In genomic region chr10:102267748-102268147, GRCh38 we compare ENCODE assay signal across 10 cellular contexts. TPM values are rescaled to one million over a fixed set of nuclear protein-coding genes. Genes with fewer than 3 reads are reported as not detected.
DNase-seq lines count a peak whose midpoint lies in the region; TF ChIP-seq lines count a peak whose summit lies in the region.
"Had no signal": no experiment of that assay in that cellular context is flagged by ENCODE, and none has a peak within 500 bp of the region (broad histone marks: within the 10 kb centered on the region; RNA-seq: fewer than 3 reads in every experiment).

No MANE protein-coding gene starts in this region.

- H3K18ac ChIP-seq in trophoblast cell (ENCODE audit: low read length) = no peak overlapping the region

- H2AFZ ChIP-seq in trophoblast cell (ENCODE audit: insufficient read depth, low read length, poor library complexity) = no peak overlapping the region

- H3K79me2 ChIP-seq in trophoblast cell (ENCODE audit: control insufficient read depth, insufficient read depth, low read length, poor library complexity) = no peaks in the 10 kb centered on the region

- H3K9ac ChIP-seq in adipocyte (ENCODE audit: low read length) = peak overlapping the region; percentile 57
- H3K9ac ChIP-seq in trophoblast cell (ENCODE audit: low read length) = no peak overlapping the region

- no peak overlapping the region for H3K4ac ChIP-seq in trophoblast cell (ENCODE audit: low read depth, low read length)

- peaks cover 53 to 79% of the 10 kb centered on the region in 2 donors for H3K4me1 Mint-ChIP-seq in immature natural killer cell
- H3K4me1 Mint-ChIP-seq in endothelial cell (ENCODE audit: unreplicated experiment) = peaks cover 27% of the 10 kb centered on the region

- intact Hi-C loops in cardiac septum (cut with DNase I) (no loop called here), uterus (cut with DNase I; ENCODE audit: low total_unique reads) (no loop called here)

- no peak overlapping the region for H3K23ac ChIP-seq in trophoblast cell (ENCODE audit: low read length)

- H3K4me2 ChIP-seq in trophoblast cell (ENCODE audit: low read length) = no peak overlapping the region

- no peak overlapping the region for H4K12ac ChIP-seq in trophoblast cell (ENCODE audit: low read depth, low read length)

- no peaks in the 10 kb centered on the region for H3K9me3 Mint-ChIP-seq in immature natural killer cell
- no peaks in the 10 kb centered on the region for H3K9me3 Mint-ChIP-seq in endothelial cell (ENCODE audit: unreplicated experiment)

- H4K8ac ChIP-seq in trophoblast cell (ENCODE audit: low read depth, low read length) = no peak overlapping the region

- H3K27ac ChIP-seq in cardiac muscle cell = peak overlapping the region; percentile 83
- peak overlapping the region; percentile 36 to 44 for H3K27ac ChIP-seq in uterus
- no peak overlapping the region for H3K27ac ChIP-seq in trophoblast cell (ENCODE audit: low read depth, low read length)
- H3K27ac ChIP-seq: ovary had no signal

- H3K27me3 ChIP-seq in cardiac muscle cell (no peaks in the 10 kb centered on the region), adipocyte (replicated peaks; ENCODE audit: control insufficient read depth, insufficient read depth, low read length) (no peaks in the 10 kb centered on the region), uterus (no peaks in the 10 kb centered on the region), trophoblast cell (ENCODE audit: insufficient read depth, low read length) (no peaks in the 10 kb centered on the region)
- H3K27me3 ChIP-seq: ovary had no signal

- H3K9me3 ChIP-seq in cardiac muscle cell (ENCODE audit: low read depth) = no peaks in the 10 kb centered on the region
- H3K9me3 ChIP-seq in adipocyte (ENCODE audit: control insufficient read depth, low read length) = no peaks in the 10 kb centered on the region
- H3K9me3 ChIP-seq in uterus = no peaks in the 10 kb centered on the region
- H3K9me3 ChIP-seq in trophoblast cell (ENCODE audit: insufficient read depth, low read depth, low read length) = no peaks in the 10 kb centered on the region
- H3K9me3 ChIP-seq: ovary had no signal

- no peak overlapping the region for H2BK5ac ChIP-seq in trophoblast cell (ENCODE audit: low read depth, low read length, poor library complexity)

- TF ChIP-seq CTCF in cardiac muscle cell (IDR thresholded peaks at IDR 0.05; ENCODE audit: low read depth, low read length) (no peak), uterus (IDR thresholded peaks at IDR 0.05) (no peak), endothelial cell (IDR thresholded peaks at IDR 0.05; ENCODE audit: unreplicated experiment) (no peak)

- H2AK5ac ChIP-seq in trophoblast cell (ENCODE audit: low read length) = no peak overlapping the region

- H3K14ac ChIP-seq in trophoblast cell (ENCODE audit: low read length) = no peak overlapping the region

- H3K27me3 Mint-ChIP-seq in immature natural killer cell (ENCODE audit: low read depth in 3 of 3) = peaks cover 0 to 5% (median 0%) of the 10 kb centered on the region in 3 donors
- H3K27me3 Mint-ChIP-seq in endothelial cell (ENCODE audit: unreplicated experiment) = no peaks in the 10 kb centered on the region

- TF ChIP-seq POLR2A in uterus (IDR thresholded peaks at IDR 0.05) = no peak

- peak in 1 of 2 donors; percentile 60 for DNase-seq in cardiac muscle cell (ENCODE audit: low read depth in 1 of 2, low spot score in 1 of 2)
- no peak for DNase-seq in cardiac septum (ENCODE audit: low spot score)
- DNase-seq in adipocyte (ENCODE audit: low read depth) = peak; percentile 84
- DNase-seq in immature natural killer cell = no peak
- no peak for DNase-seq in uterus
- DNase-seq in endothelial cell (ENCODE audit: low spot score) = no peak
- no peak for DNase-seq in trophoblast cell
- no peak for DNase-seq in NCI-H2029 (lab: John Stamatoyannopoulos, UW)
- DNase-seq: effector CD8-positive, alpha-beta T cell; ovary had no signal

- H3K4me3 Mint-ChIP-seq in immature natural killer cell (no peak overlapping the region), endothelial cell (ENCODE audit: unreplicated experiment) (no peak overlapping the region)

- H3K27ac Mint-ChIP-seq in immature natural killer cell = peak overlapping the region; percentile 19 to 76 (median 68)
- H3K27ac Mint-ChIP-seq in endothelial cell (ENCODE audit: unreplicated experiment) = no peak overlapping the region

- no peak overlapping the region for H2BK12ac ChIP-seq in trophoblast cell (ENCODE audit: low read length)

- H3K36me3 ChIP-seq in cardiac muscle cell (peaks cover 3% of the 10 kb centered on the region), adipocyte (ENCODE audit: control insufficient read depth, insufficient read depth, low read length, severe bottlenecking) (peaks cover under 1% of the 10 kb centered on the region), uterus (no peaks in the 10 kb centered on the region), trophoblast cell (ENCODE audit: control insufficient read depth in 1 of 2, insufficient read depth in 2 of 2, low read length in 2 of 2) (peaks cover 3 to 6% of the 10 kb centered on the region in 2 experiments)
- H3K36me3 ChIP-seq: ovary had no signal

- H3K36me3 Mint-ChIP-seq in immature natural killer cell (peaks cover 0 to 7% (median 4%) of the 10 kb centered on the region in 3 donors), endothelial cell (ENCODE audit: low read depth, unreplicated experiment) (peaks cover 4% of the 10 kb centered on the region)

- H3K4me1 ChIP-seq in cardiac muscle cell (ENCODE audit: low read depth) = peaks cover 18% of the 10 kb centered on the region
- peaks cover 41% of the 10 kb centered on the region for H3K4me1 ChIP-seq in adipocyte (ENCODE audit: control insufficient read depth, insufficient read depth, low read length)
- H3K4me1 ChIP-seq in uterus = peaks cover 8% of the 10 kb centered on the region in 2 donors
- H3K4me1 ChIP-seq in trophoblast cell (ENCODE audit: control insufficient read depth in 1 of 2, insufficient read depth in 2 of 2, low read length in 2 of 2) = peaks cover 0 to 3% of the 10 kb centered on the region in 2 experiments

- H2BK120ac ChIP-seq in trophoblast cell (ENCODE audit: insufficient read depth, low read length, poor library complexity) = no peak overlapping the region

- H4K91ac ChIP-seq in trophoblast cell (ENCODE audit: low read depth, low read length) = no peak overlapping the region

- H3K4me3 ChIP-seq in cardiac muscle cell (no peak overlapping the region), adipocyte (ENCODE audit: low read length) (peak overlapping the region; percentile 46), uterus (no peak overlapping the region), trophoblast cell (ENCODE audit: low read depth, low read length) (no peak overlapping the region)
- H3K4me3 ChIP-seq: ovary had no signal

- H3K79me1 ChIP-seq in trophoblast cell (ENCODE audit: low read length) = no peaks in the 10 kb centered on the region

RNA-seq across cellular contexts. Expression of gene GBF1, which starts 22.4 kb away (rescaled TPM):
- total RNA-seq in cardiac muscle cell (51.4 and 75.6 TPM in 2 replicates), cardiac septum (46.4 TPM), uterus (10 to 100 TPM; 10.9 to 45.4 (median 23.9) TPM), endothelial cell (ENCODE audit: unreplicated experiment) (45.1 TPM)
- polyA plus RNA-seq in cardiac muscle cell (42.1 and 62.1 TPM in 2 replicates), immature natural killer cell (10 to 100 TPM in 1 of 3 donors, 1 to 10 TPM in 2; 3.5 to 23.2 (median 7.3) TPM)
- 36.1 and 36.7 TPM in 2 replicates for polyA plus RNA-seq in trophoblast cell (2013)

RNA-seq across cellular contexts. Expression of gene PITX3, which starts 26.4 kb away (rescaled TPM):
- total RNA-seq in cardiac muscle cell = 5.5 and 14.3 TPM in 2 replicates
- polyA plus RNA-seq in cardiac muscle cell = 7.9 and 19.2 TPM in 2 replicates
- total RNA-seq in cardiac septum = 0.51 TPM
- polyA plus RNA-seq in immature natural killer cell = not detected
- not detected for total RNA-seq in uterus
- not detected for total RNA-seq in endothelial cell (ENCODE audit: unreplicated experiment)
- polyA plus RNA-seq in trophoblast cell (2013) = 0.04 TPM in 1 of 2 replicates, not detected in the other
- total RNA-seq: ovary had no signal
- polyA plus RNA-seq: ovary had no signal

RNA-seq across cellular contexts. Expression of gene ELOVL3, which starts 41.6 kb away (rescaled TPM):
- total RNA-seq in cardiac muscle cell (0.18 TPM in 1 of 2 replicates, not detected in the other), cardiac septum (not detected), uterus (under 1 TPM in 1 of 4 donors, not detected in 3; 0.51 TPM), endothelial cell (ENCODE audit: unreplicated experiment) (not detected)
- polyA plus RNA-seq in cardiac muscle cell (0.10 and 0.82 TPM in 2 replicates), immature natural killer cell (not detected)
- 0.12 and 0.17 TPM in 2 replicates for polyA plus RNA-seq in trophoblast cell (2013)
- total RNA-seq: ovary had no signal
